In genomic region chr18:11808001-11808855, GRCh38 we compare ENCODE assay signal across 14 cellular contexts. TPM values are rescaled to one million over a fixed set of nuclear protein-coding genes. Genes with fewer than 3 reads are reported as not detected.
DNase-seq lines count a peak whose midpoint lies in the region; ATAC-seq and TF ChIP-seq lines count a peak whose summit lies in the region.
"Had no signal": no experiment of that assay in that cellular context is flagged by ENCODE, and none has a peak within 500 bp of the region (broad histone marks: within the 10 kb centered on the region; RNA-seq: fewer than 3 reads in every experiment).

No MANE protein-coding gene starts in this region.

- H3K27ac Mint-ChIP-seq in Calu3 (ENCODE audit: unreplicated experiment), result no peak overlapping the region
- peak overlapping the region; percentile 96 for H3K27ac Mint-ChIP-seq in endodermal cell
- no peak overlapping the region for H3K27ac Mint-ChIP-seq in activated T-helper 1 cell treated with anti-CD3 and anti-CD28 coated beads, Interleukin-12 subunit alpha, Interleukin-12 subunit beta, Interleukin-2, Interleukin-4 antibody, amounts not matched to agents 30 ng/mL and 10 ng/mL and 1 ng/mL, durations not matched to agents 14 hours and 24 hours and 36 hours
- no peak overlapping the region for H3K27ac Mint-ChIP-seq in activated naive CD8-positive, alpha-beta T cell treated with anti-CD3 and anti-CD28 coated beads for 36 hours
- H3K27ac Mint-ChIP-seq: CD14-positive monocyte; T-helper 2 cell treated with Interferon-gamma antibody and Interleukin-4, amounts not matched to agents 5 μg/mL and 100 μg/mL, for 36 hours had no signal

- H3K27me3 ChIP-seq in endodermal cell (ENCODE audit: control insufficient read depth, insufficient read depth, low read length, poor library complexity, severe bottlenecking) (no peaks in the 10 kb centered on the region), left lung (no peaks in the 10 kb centered on the region)

- H3K27ac ChIP-seq in endodermal cell (ENCODE audit: low read depth, low read length) (peak overlapping the region; percentile 48), left lung (no peak overlapping the region)
- H3K27ac ChIP-seq: left ventricle myocardium inferior had no signal

- intact Hi-C loops in Calu3 (cut with micrococcal nuclease; ENCODE audit: unreplicated experiment), result no loop called here
- intact Hi-C loops in left lung (cut with DNase I), result no loop called here
- intact Hi-C loops in activated T-helper 1 cell treated with anti-CD3 and anti-CD28 coated beads, Interleukin-12 subunit alpha, Interleukin-12 subunit beta, Interleukin-2, Interleukin-4 antibody, amounts not matched to agents 30 ng/mL and 10 ng/mL and 1 ng/mL, durations not matched to agents 14 hours and 24 hours and 36 hours (cut with micrococcal nuclease), result no loop called here

- H3K27me3 Mint-ChIP-seq in Calu3 (ENCODE audit: unreplicated experiment) (peaks cover 23% of the 10 kb centered on the region), endodermal cell (ENCODE audit: insufficient read depth) (no peaks in the 10 kb centered on the region)
- peaks cover 3% of the 10 kb centered on the region for H3K27me3 Mint-ChIP-seq in activated T-helper 1 cell treated with anti-CD3 and anti-CD28 coated beads, Interleukin-12 subunit alpha, Interleukin-12 subunit beta, Interleukin-2, Interleukin-4 antibody, amounts not matched to agents 30 ng/mL and 10 ng/mL and 1 ng/mL, durations not matched to agents 14 hours and 24 hours and 36 hours (ENCODE audit: insufficient read depth)
- H3K27me3 Mint-ChIP-seq in activated naive CD8-positive, alpha-beta T cell treated with anti-CD3 and anti-CD28 coated beads for 36 hours, result peaks cover 4% of the 10 kb centered on the region

- CTCF ChIA-PET in Calu3 (lab: Charles Lee), result interaction anchor here (1.0 kb wide), 1 partner anchor 63 kb away, joined by 3 read pairs; no protein-coding TSS in a partner anchor

- peaks cover 3% of the 10 kb centered on the region for H3K36me3 ChIP-seq in endodermal cell (ENCODE audit: control insufficient read depth, insufficient read depth, low read length)
- H3K36me3 ChIP-seq in left lung, result no peaks in the 10 kb centered on the region
- H3K36me3 ChIP-seq: left ventricle myocardium inferior had no signal

- H3K9me3 Mint-ChIP-seq in Calu3 (ENCODE audit: low read depth, unreplicated experiment) (no peaks in the 10 kb centered on the region), endodermal cell (no peaks in the 10 kb centered on the region)
- H3K9me3 Mint-ChIP-seq in activated T-helper 1 cell treated with anti-CD3 and anti-CD28 coated beads, Interleukin-12 subunit alpha, Interleukin-12 subunit beta, Interleukin-2, Interleukin-4 antibody, amounts not matched to agents 30 ng/mL and 10 ng/mL and 1 ng/mL, durations not matched to agents 14 hours and 24 hours and 36 hours, result no peaks in the 10 kb centered on the region
- H3K9me3 Mint-ChIP-seq in activated naive CD8-positive, alpha-beta T cell treated with anti-CD3 and anti-CD28 coated beads for 36 hours, result no peaks in the 10 kb centered on the region
- H3K9me3 Mint-ChIP-seq: T-helper 2 cell treated with Interferon-gamma antibody and Interleukin-4, amounts not matched to agents 5 μg/mL and 100 μg/mL, for 36 hours had no signal

- no TSS peak for BruUV-seq in Calu3 (replicated peaks; lab: Mats Ljungman, UMichigan)

- H3K9ac ChIP-seq in endodermal cell (ENCODE audit: extremely low read depth, low read length, poor library complexity, severe bottlenecking), result peak overlapping the region; percentile 52

- H3K4me1 Mint-ChIP-seq in Calu3 (ENCODE audit: low read depth, unreplicated experiment), result peaks cover 14% of the 10 kb centered on the region
- peaks cover 58% of the 10 kb centered on the region for H3K4me1 Mint-ChIP-seq in endodermal cell
- no peaks in the 10 kb centered on the region for H3K4me1 Mint-ChIP-seq in activated T-helper 1 cell treated with anti-CD3 and anti-CD28 coated beads, Interleukin-12 subunit alpha, Interleukin-12 subunit beta, Interleukin-2, Interleukin-4 antibody, amounts not matched to agents 30 ng/mL and 10 ng/mL and 1 ng/mL, durations not matched to agents 14 hours and 24 hours and 36 hours (ENCODE audit: low read depth)
- no peaks in the 10 kb centered on the region for H3K4me1 Mint-ChIP-seq in activated naive CD8-positive, alpha-beta T cell treated with anti-CD3 and anti-CD28 coated beads for 36 hours
- H3K4me1 Mint-ChIP-seq: CD14-positive monocyte had no signal

- 55 to 74% methylated on average over 8 to 11 of the region's 11 CpGs for WGBS in endodermal cell (ENCODE audit: insufficient coverage in 1 of 2, insufficient read length in 1 of 2), 2 experiments

- DNase-seq in Calu3 (peak; percentile 9), LHCN-M2 (ENCODE audit: low read depth) (peak; percentile 49), endodermal cell (peak; percentile 90), left lung (no peak), NCI-H1694 treated with DMSO at 0.1 percent for 48 hours (lab: John Stamatoyannopoulos, UW) (no peak)
- DNase-seq in activated T-helper 1 cell treated with anti-CD3 and anti-CD28 coated beads, Interleukin-12 subunit alpha, Interleukin-12 subunit beta, Interleukin-2, Interleukin-4 antibody, amounts not matched to agents 30 ng/mL and 10 ng/mL and 1 ng/mL, durations not matched to agents 14 hours and 24 hours and 36 hours (ENCODE audit: low spot score), result no peak
- no peak for DNase-seq in activated naive CD8-positive, alpha-beta T cell treated with anti-CD3 and anti-CD28 coated beads for 36 hours
- DNase-seq: anterior cingulate cortex; left ventricle myocardium inferior; NCI-H146; stimulated activated CD4-positive, alpha-beta T cell treated with anti-CD3 and anti-CD28 coated beads, Interleukin-4, amount 100 ng/mL, for 1 hour had no signal

- H3K4me3 ChIP-seq in endodermal cell (ENCODE audit: low read length), result no peak overlapping the region
- H3K4me3 ChIP-seq in left lung, result no peak overlapping the region
- H3K4me3 ChIP-seq: left ventricle myocardium inferior had no signal

- H3K9me3 ChIP-seq in endodermal cell (ENCODE audit: control insufficient read depth, low read length) (no peaks in the 10 kb centered on the region), left lung (no peaks in the 10 kb centered on the region)
- H3K9me3 ChIP-seq: left ventricle myocardium inferior had no signal

- H3K36me3 Mint-ChIP-seq in Calu3 (ENCODE audit: insufficient read depth, unreplicated experiment), result no peaks in the 10 kb centered on the region
- no peaks in the 10 kb centered on the region for H3K36me3 Mint-ChIP-seq in endodermal cell (ENCODE audit: low read depth)
- no peaks in the 10 kb centered on the region for H3K36me3 Mint-ChIP-seq in activated T-helper 1 cell treated with anti-CD3 and anti-CD28 coated beads, Interleukin-12 subunit alpha, Interleukin-12 subunit beta, Interleukin-2, Interleukin-4 antibody, amounts not matched to agents 30 ng/mL and 10 ng/mL and 1 ng/mL, durations not matched to agents 14 hours and 24 hours and 36 hours (ENCODE audit: low read depth)
- no peaks in the 10 kb centered on the region for H3K36me3 Mint-ChIP-seq in activated naive CD8-positive, alpha-beta T cell treated with anti-CD3 and anti-CD28 coated beads for 36 hours
- H3K36me3 Mint-ChIP-seq: CD14-positive monocyte had no signal

- H3K4me1 ChIP-seq in endodermal cell (ENCODE audit: control insufficient read depth, insufficient read depth, low read length), result peaks cover 20% of the 10 kb centered on the region
- no peaks in the 10 kb centered on the region for H3K4me1 ChIP-seq in left lung
- H3K4me1 ChIP-seq: left ventricle myocardium inferior had no signal

- TF ChIP-seq CTCF in Calu3 (IDR thresholded peaks at IDR 0.05; ENCODE audit: unreplicated experiment), result no peak
- no peak for TF ChIP-seq CTCF in endodermal cell (conservative IDR thresholded peaks at IDR 0.05)
- no peak for TF ChIP-seq CTCF in left lung (IDR thresholded peaks at IDR 0.05)

- ATAC-seq in left lung (peak; percentile 39), GM19351 (IDR thresholded peaks at IDR 0.05; ENCODE audit: unreplicated experiment) (no peak)

- H3K4me3 Mint-ChIP-seq in Calu3 (ENCODE audit: low read depth, unreplicated experiment) (no peak overlapping the region), endodermal cell (no peak overlapping the region)
- H3K4me3 Mint-ChIP-seq in activated T-helper 1 cell treated with anti-CD3 and anti-CD28 coated beads, Interleukin-12 subunit alpha, Interleukin-12 subunit beta, Interleukin-2, Interleukin-4 antibody, amounts not matched to agents 30 ng/mL and 10 ng/mL and 1 ng/mL, durations not matched to agents 14 hours and 24 hours and 36 hours, result no peak overlapping the region
- H3K4me3 Mint-ChIP-seq in activated naive CD8-positive, alpha-beta T cell treated with anti-CD3 and anti-CD28 coated beads for 36 hours, result no peak overlapping the region
- H3K4me3 Mint-ChIP-seq: CD14-positive monocyte; T-helper 2 cell treated with Interferon-gamma antibody and Interleukin-4, amounts not matched to agents 5 μg/mL and 100 μg/mL, for 36 hours had no signal

RNA-seq across cellular contexts. Expression of gene CHMP1B, which starts 43.0 kb away (rescaled TPM):
- total RNA-seq in Calu3 (2022), result 44.4 and 47.2 TPM in 2 replicates
- 37.6 and 42.5 TPM in 2 replicates for total RNA-seq in LHCN-M2 (2014; rRNA removed)
- polyA plus RNA-seq in LHCN-M2 (2012), result 19.7 TPM
- total RNA-seq in endodermal cell, result 10 to 100 TPM; 35.3 to 35.8 TPM
- polyA plus RNA-seq in endodermal cell (2013, experiment 1 of 2), result 37.6 TPM
- polyA plus RNA-seq in endodermal cell (2013, experiment 2 of 2), result 35.4 TPM
- 10 to 100 TPM; 33.4 to 41.8 TPM for total RNA-seq in left lung
- total RNA-seq in activated T-helper 1 cell treated with anti-CD3 and anti-CD28 coated beads, Interleukin-12 subunit alpha, Interleukin-12 subunit beta, Interleukin-2, Interleukin-4 antibody, amounts not matched to agents 30 ng/mL and 10 ng/mL and 1 ng/mL, durations not matched to agents 14 hours and 24 hours and 36 hours, result 24.8 and 26.8 TPM in 2 replicates
- 10 to 100 TPM; 22.8 to 23.0 TPM for total RNA-seq in activated naive CD8-positive, alpha-beta T cell treated with anti-CD3 and anti-CD28 coated beads for 36 hours

Comparison
In these comparisons a context has a peak if more than half of its experiments do, and no peak if none do; other contexts are left out.
1. DNase-seq: peak in Calu3 (single experiment), LHCN-M2 (single experiment) and endodermal cell (single experiment); none in left lung (0 of 2), activated T-helper 1 cell treated with anti-CD3 and anti-CD28 coated beads, Interleukin-12 subunit alpha, Interleukin-12 subunit beta, Interleukin-2, Interleukin-4 antibody, amounts not matched to agents 30 ng/mL and 10 ng/mL and 1 ng/mL, durations not matched to agents 14 hours and 24 hours and 36 hours (single experiment), NCI-H1694 treated with DMSO at 0.1 percent for 48 hours (single experiment) and activated naive CD8-positive, alpha-beta T cell treated with anti-CD3 and anti-CD28 coated beads for 36 hours (single experiment).